ENCODE assay signal across 10 cellular contexts in the genomic region with DNA sequence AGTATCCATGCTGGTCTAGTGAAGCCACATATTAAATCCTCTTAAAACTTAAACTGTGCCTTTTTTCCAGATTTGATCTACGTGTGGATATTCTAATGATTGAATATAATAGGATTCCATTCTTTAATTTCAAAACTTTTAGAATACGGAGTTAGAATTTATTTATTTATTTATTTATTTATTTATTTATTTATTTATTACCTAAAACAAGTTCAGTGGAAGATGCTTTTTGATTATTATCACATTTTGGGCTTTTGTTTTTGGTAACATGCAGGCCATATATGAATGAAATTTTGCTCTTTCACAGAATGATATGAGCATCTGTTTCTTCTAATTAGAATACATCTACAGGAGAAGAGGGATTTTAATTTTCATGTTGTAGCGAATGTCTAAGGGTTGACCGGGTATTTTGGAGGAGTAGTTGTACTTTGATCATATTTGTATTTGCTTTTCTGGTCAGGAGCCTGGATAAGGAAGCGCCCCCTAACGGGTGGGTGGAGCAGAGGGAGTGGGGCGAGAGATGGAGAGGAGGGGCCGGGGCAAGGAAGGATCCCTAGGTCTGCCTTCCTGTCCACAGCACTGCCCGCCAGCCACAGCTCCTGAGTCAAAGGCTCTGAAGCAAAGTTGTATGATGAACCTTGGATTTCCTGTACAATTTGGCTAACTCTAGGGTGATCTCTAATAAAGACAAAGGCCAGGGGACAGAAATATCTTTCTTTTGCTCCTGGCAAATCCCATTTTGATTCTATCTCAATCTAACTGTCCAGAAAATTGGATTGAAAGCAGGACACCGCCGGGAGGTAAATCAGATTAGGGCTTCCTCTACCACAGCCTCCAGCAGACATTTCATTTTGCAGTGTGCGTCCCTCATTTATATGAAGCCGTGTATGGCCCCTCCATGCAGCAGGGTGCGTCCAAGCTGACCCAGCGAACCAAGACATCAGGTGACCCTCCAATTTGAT.
A peak's percentile ranks its signal among the peaks of the same experiment; 100 is the strongest.
DNase-seq lines count a peak whose midpoint lies in the region; ATAC-seq and TF ChIP-seq lines count a peak whose summit lies in the region.
"Had no signal": no experiment of that assay in that cellular context is flagged by ENCODE, and none has a peak within 500 bp of the region (broad histone marks: within the 10 kb centered on the region; RNA-seq: fewer than 3 reads in every experiment).

No MANE protein-coding gene starts in this region.

- no peaks in the 10 kb centered on the region for H3K9me3 Mint-ChIP-seq in endodermal cell

- no peak overlapping the region for H2AK5ac ChIP-seq in trophoblast cell (ENCODE audit: low read length)

- POLR2A ChIA-PET in GM10248 (lab: Yijun Ruan, JAX): no interaction called here

- H3F3A ChIP-seq in OCI-LY1 (ENCODE audit: insufficient read depth, low read length): no peaks in the 10 kb centered on the region

- H3K79me2 ChIP-seq in OCI-LY1 (ENCODE audit: insufficient read depth, low read length) (no peaks in the 10 kb centered on the region), trophoblast cell (ENCODE audit: control insufficient read depth, insufficient read depth, low read length, poor library complexity) (peaks cover 2% of the 10 kb centered on the region)

- H3K9ac ChIP-seq in OCI-LY1 (ENCODE audit: low read length): no peak overlapping the region
- H3K9ac ChIP-seq in endodermal cell (ENCODE audit: extremely low read depth, low read length, poor library complexity, severe bottlenecking): no peak overlapping the region
- no peak overlapping the region for H3K9ac ChIP-seq in trophoblast cell (ENCODE audit: low read length)

- no peaks in the 10 kb centered on the region for H3K36me3 Mint-ChIP-seq in endodermal cell (ENCODE audit: low read depth)

- H3K4me2 ChIP-seq in OCI-LY1 (ENCODE audit: low read length) (no peak overlapping the region), trophoblast cell (ENCODE audit: low read length) (peak overlapping the region; percentile 10)

- peaks cover 3% of the 10 kb centered on the region for H3K27me3 Mint-ChIP-seq in endodermal cell (ENCODE audit: insufficient read depth)

- no peak for ATAC-seq in HG02973 (IDR thresholded peaks at IDR 0.05; ENCODE audit: unreplicated experiment)

- H4K8ac ChIP-seq in trophoblast cell (ENCODE audit: low read depth, low read length): peak overlapping the region; percentile 48

- no peak overlapping the region for H3K23ac ChIP-seq in trophoblast cell (ENCODE audit: low read length)

- H3K27ac ChIP-seq in OCI-LY1 (ENCODE audit: low read depth, low read length, poor library complexity, severe bottlenecking) (peak overlapping the region; percentile 81), endodermal cell (ENCODE audit: low read depth, low read length) (no peak overlapping the region), trophoblast cell (ENCODE audit: low read depth, low read length) (peak overlapping the region; percentile 1)

- H3K9me2 ChIP-seq in OCI-LY1 (ENCODE audit: low read depth, low read length): no peaks in the 10 kb centered on the region

- H3K9me3 ChIP-seq in OCI-LY1 (ENCODE audit: low read length) (no peaks in the 10 kb centered on the region), endodermal cell (ENCODE audit: control insufficient read depth, low read length) (no peaks in the 10 kb centered on the region), trophoblast cell (ENCODE audit: insufficient read depth, low read depth, low read length) (peaks cover 1% of the 10 kb centered on the region)

- H3K36me3 ChIP-seq in OCI-LY1 (ENCODE audit: insufficient read depth, low read length): peaks cover 13% of the 10 kb centered on the region
- H3K36me3 ChIP-seq in endodermal cell (ENCODE audit: control insufficient read depth, insufficient read depth, low read length): no peaks in the 10 kb centered on the region
- H3K36me3 ChIP-seq in trophoblast cell (ENCODE audit: control insufficient read depth in 1 of 2, insufficient read depth in 2 of 2, low read length in 2 of 2): no peaks in the 10 kb centered on the region

- CTCF ChIA-PET in GM10248 (lab: Yijun Ruan, JAX): interaction anchor here (0.8 kb wide), 1 partner anchor 17 kb away, joined by 3 read pairs; no protein-coding TSS in a partner anchor

- no peaks in the 10 kb centered on the region for H4K20me1 ChIP-seq in OCI-LY1 (ENCODE audit: insufficient read depth, low read length)

- H3K14ac ChIP-seq in trophoblast cell (ENCODE audit: low read length): no peak overlapping the region

- peak; percentile 7 for TF ChIP-seq CTCF in GM10248 (IDR thresholded peaks at IDR 0.05; ENCODE audit: control extremely low read depth, extremely low read depth, low read depth, missing control alignments)
- peak; percentile 44; the same call in 1 of the 2 replicates for TF ChIP-seq CTCF in OCI-LY1 (IDR thresholded peaks at IDR 0.05; ENCODE audit: low read length)
- TF ChIP-seq CTCF in endodermal cell (conservative IDR thresholded peaks at IDR 0.05): peak; percentile 80
- no peak for TF ChIP-seq CTCF in GM10266 (IDR thresholded peaks at IDR 0.05; ENCODE audit: control insufficient read depth, insufficient read depth, low read depth, missing control alignments)

- H2BK120ac ChIP-seq in trophoblast cell (ENCODE audit: insufficient read depth, low read length, poor library complexity): no peak overlapping the region

- 77 to 81% methylated on average over 9 to 13 of the region's 15 CpGs for WGBS in endodermal cell (ENCODE audit: insufficient coverage in 1 of 2, insufficient read length in 1 of 2), 2 experiments
- WGBS in trophoblast cell (ENCODE audit: extremely low coverage, insufficient coverage, insufficient read length): no CpG with 5 or more reads among the region's 15 CpGs

- no peak overlapping the region for H3K18ac ChIP-seq in trophoblast cell (ENCODE audit: low read length)

- no peak overlapping the region for H3K4ac ChIP-seq in trophoblast cell (ENCODE audit: low read depth, low read length)

- H3K4me1 Mint-ChIP-seq in endodermal cell: peaks cover 36% of the 10 kb centered on the region

- H4K91ac ChIP-seq in trophoblast cell (ENCODE audit: low read depth, low read length): no peak overlapping the region

- no peak overlapping the region for H4K12ac ChIP-seq in trophoblast cell (ENCODE audit: low read depth, low read length)

- no peak overlapping the region for H2AFZ ChIP-seq in OCI-LY1 (ENCODE audit: low read length)
- H2AFZ ChIP-seq in trophoblast cell (ENCODE audit: insufficient read depth, low read length, poor library complexity): peak overlapping the region; percentile 17

- peaks cover 4% of the 10 kb centered on the region for H3K79me1 ChIP-seq in trophoblast cell (ENCODE audit: low read length)

- H3K27me3 ChIP-seq in OCI-LY1 (ENCODE audit: insufficient read depth, low read length): no peaks in the 10 kb centered on the region
- H3K27me3 ChIP-seq in endodermal cell (ENCODE audit: control insufficient read depth, insufficient read depth, low read length, poor library complexity, severe bottlenecking): no peaks in the 10 kb centered on the region
- no peaks in the 10 kb centered on the region for H3K27me3 ChIP-seq in trophoblast cell (ENCODE audit: insufficient read depth, low read length)

- no peak overlapping the region for H3K4me3 ChIP-seq in OCI-LY1 (ENCODE audit: low read depth, low read length, poor library complexity, severe bottlenecking)
- H3K4me3 ChIP-seq in endodermal cell (ENCODE audit: low read length): no peak overlapping the region
- H3K4me3 ChIP-seq in trophoblast cell (ENCODE audit: low read depth, low read length): no peak overlapping the region

- H2BK12ac ChIP-seq in trophoblast cell (ENCODE audit: low read length): no peak overlapping the region

- H2BK5ac ChIP-seq in trophoblast cell (ENCODE audit: low read depth, low read length, poor library complexity): no peak overlapping the region

- no peak overlapping the region for H3K4me3 Mint-ChIP-seq in endodermal cell

- DNase-seq in GM10248 (ENCODE audit: extremely low spot score) (no peak), endodermal cell (peak; percentile 92), trophoblast cell (peak in 1 of 2 donors; percentile 14), GM10266 (ENCODE audit: extremely low spot score) (no peak), NCI-H2029 (lab: John Stamatoyannopoulos, UW) (no peak)
- DNase-seq: activated effector memory CD4-positive, alpha-beta T cell treated with Interleukin-2 at 50 U/mL for 16 hours; effector CD4-positive, alpha-beta T cell; KBM-7 had no signal

- peaks cover 58% of the 10 kb centered on the region for H3K4me1 ChIP-seq in OCI-LY1 (ENCODE audit: insufficient read depth, low read length, severe bottlenecking)
- H3K4me1 ChIP-seq in endodermal cell (ENCODE audit: control insufficient read depth, insufficient read depth, low read length): no peaks in the 10 kb centered on the region
- H3K4me1 ChIP-seq in trophoblast cell (ENCODE audit: control insufficient read depth in 1 of 2, insufficient read depth in 2 of 2, low read length in 2 of 2): peaks cover 10 to 17% of the 10 kb centered on the region in 2 experiments

- no peak overlapping the region for H3K27ac Mint-ChIP-seq in endodermal cell
